In genomic region chr12:51949342-51950030, GRCh38 we compare ENCODE assay signal across 20 cellular contexts. TPM values are rescaled to one million over a fixed set of nuclear protein-coding genes. Genes with fewer than 3 reads are reported as not detected.
DNase-seq lines count a peak whose midpoint lies in the region; ATAC-seq and TF ChIP-seq lines count a peak whose summit lies in the region.
"Had no signal": no experiment of that assay in that cellular context is flagged by ENCODE, and none has a peak within 500 bp of the region (broad histone marks: within the 10 kb centered on the region; RNA-seq: fewer than 3 reads in every experiment).

No MANE protein-coding gene starts in this region.

- no peak for TF ChIP-seq CTCF in osteocyte (IDR thresholded peaks at IDR 0.05)

- ATAC-seq in stimulated activated naive B cell treated with anti-CD40 and anti-IgM and Interleukin-4, amounts not matched to agents 10 μg/mL and 1 μg/mL and 100 μg/mL, for 72 hours (replicated peaks), result no peak
- ATAC-seq: A549; activated naive CD4-positive, alpha-beta T cell treated with anti-CD3 and anti-CD28 coated beads, Interleukin-2, amount 50 U/mL, for 72 hours; PC-3 had no signal

- H3K27ac Mint-ChIP-seq in activated CD4-positive, alpha-beta T cell treated with anti-CD3 and anti-CD28 coated beads, Interleukin-2, amount 10 ng/mL, durations not matched to agents 24 days and 14 days, result no peak overlapping the region
- H3K27ac Mint-ChIP-seq in osteocyte (ENCODE audit: unreplicated experiment), result no peak overlapping the region
- no peak overlapping the region for H3K27ac Mint-ChIP-seq in stimulated activated naive B cell treated with anti-CD40 and anti-IgM and Interleukin-4, amounts not matched to agents 10 μg/mL and 1 μg/mL and 100 μg/mL, for 72 hours
- H3K27ac Mint-ChIP-seq: activated naive CD4-positive, alpha-beta T cell treated with anti-CD3 and anti-CD28 coated beads, Interleukin-2, amount 50 U/mL, for 72 hours had no signal

- no peaks in the 10 kb centered on the region for H3K36me3 Mint-ChIP-seq in activated CD4-positive, alpha-beta T cell treated with anti-CD3 and anti-CD28 coated beads, Interleukin-2, amount 10 ng/mL, durations not matched to agents 24 days and 14 days (ENCODE audit: low read depth)
- no peaks in the 10 kb centered on the region for H3K36me3 Mint-ChIP-seq in osteocyte (ENCODE audit: unreplicated experiment)
- H3K36me3 Mint-ChIP-seq in stimulated activated naive B cell treated with anti-CD40 and anti-IgM and Interleukin-4, amounts not matched to agents 10 μg/mL and 1 μg/mL and 100 μg/mL, for 72 hours, result peaks cover 6% of the 10 kb centered on the region in 2 donors

- H3K9me3 Mint-ChIP-seq in activated CD4-positive, alpha-beta T cell treated with anti-CD3 and anti-CD28 coated beads, Interleukin-2, amount 10 ng/mL, durations not matched to agents 24 days and 14 days, result peaks cover 2% of the 10 kb centered on the region
- peaks cover 11% of the 10 kb centered on the region for H3K9me3 Mint-ChIP-seq in osteocyte (ENCODE audit: unreplicated experiment)
- H3K9me3 Mint-ChIP-seq in stimulated activated naive B cell treated with anti-CD40 and anti-IgM and Interleukin-4, amounts not matched to agents 10 μg/mL and 1 μg/mL and 100 μg/mL, for 72 hours, result peaks cover 3 to 9% of the 10 kb centered on the region in 2 donors

- H3K4me1 Mint-ChIP-seq in activated CD4-positive, alpha-beta T cell treated with anti-CD3 and anti-CD28 coated beads, Interleukin-2, amount 10 ng/mL, durations not matched to agents 24 days and 14 days, result peaks cover 20% of the 10 kb centered on the region
- peaks cover 20% of the 10 kb centered on the region for H3K4me1 Mint-ChIP-seq in osteocyte (ENCODE audit: unreplicated experiment)
- peaks cover 14 to 29% of the 10 kb centered on the region in 2 donors for H3K4me1 Mint-ChIP-seq in stimulated activated naive B cell treated with anti-CD40 and anti-IgM and Interleukin-4, amounts not matched to agents 10 μg/mL and 1 μg/mL and 100 μg/mL, for 72 hours

- peak overlapping the region; percentile 24 for H3K4me3 Mint-ChIP-seq in activated CD4-positive, alpha-beta T cell treated with anti-CD3 and anti-CD28 coated beads, Interleukin-2, amount 10 ng/mL, durations not matched to agents 24 days and 14 days
- no peak overlapping the region for H3K4me3 Mint-ChIP-seq in osteocyte (ENCODE audit: unreplicated experiment)
- no peak overlapping the region for H3K4me3 Mint-ChIP-seq in stimulated activated naive B cell treated with anti-CD40 and anti-IgM and Interleukin-4, amounts not matched to agents 10 μg/mL and 1 μg/mL and 100 μg/mL, for 72 hours

- no peak for DNase-seq in activated CD4-positive, alpha-beta T cell treated with anti-CD3 and anti-CD28 coated beads, Interleukin-2, amount 10 ng/mL, durations not matched to agents 24 days and 14 days
- no peak for DNase-seq in activated CD4-positive, alpha-beta T cell treated with anti-CD3 and anti-CD28 coated beads for 48 hours
- DNase-seq in NCI-H82 treated with DMSO at 0.1 percent for 48 hours (lab: John Stamatoyannopoulos, UW; ENCODE audit: unreplicated experiment) (peak; percentile 82), fibroblast of peridontal ligament (ENCODE audit: extremely low read depth) (peak; percentile 53), osteocyte (ENCODE audit: extremely low spot score, unreplicated experiment) (peak; percentile 56), NCI-H226 (no peak)
- DNase-seq in stimulated activated naive B cell treated with anti-CD40 and anti-IgM and Interleukin-4, amounts not matched to agents 10 μg/mL and 1 μg/mL and 100 μg/mL, for 72 hours, result no peak
- DNase-seq in effector CD4-positive, alpha-beta T cell, result no peak
- DNase-seq: activated CD4-positive, alpha-beta T cell treated with anti-CD3 and anti-CD28 coated beads for 1 hour; activated CD8-positive, alpha-beta memory T cell treated with anti-CD3 and anti-CD28 coated beads, Interleukin-2, amount 50 U/mL, for 48 hours; MG63; midbrain; NCI-H187; NCI-H69; ovary; PC-3; sigmoid colon; stimulated activated CD4-positive, alpha-beta T cell treated with anti-CD3 and anti-CD28 coated beads, Interleukin-1b, Interleukin-23, amount 100 ng/mL, for 48 hours had no signal

- intact Hi-C loops in activated CD4-positive, alpha-beta T cell treated with anti-CD3 and anti-CD28 coated beads, Interleukin-2, amount 10 ng/mL, durations not matched to agents 24 days and 14 days (cut with micrococcal nuclease), result no loop called here

- H3K27me3 Mint-ChIP-seq in activated CD4-positive, alpha-beta T cell treated with anti-CD3 and anti-CD28 coated beads, Interleukin-2, amount 10 ng/mL, durations not matched to agents 24 days and 14 days, result peaks cover 46% of the 10 kb centered on the region
- peaks cover 30% of the 10 kb centered on the region for H3K27me3 Mint-ChIP-seq in osteocyte (ENCODE audit: unreplicated experiment)
- peaks cover 19 to 28% of the 10 kb centered on the region in 2 donors for H3K27me3 Mint-ChIP-seq in stimulated activated naive B cell treated with anti-CD40 and anti-IgM and Interleukin-4, amounts not matched to agents 10 μg/mL and 1 μg/mL and 100 μg/mL, for 72 hours

RNA-seq across cellular contexts. Expression of gene ACVR1B, which starts 2.0 kb away (rescaled TPM):
- 7.1 and 8.1 TPM in 2 replicates for total RNA-seq in activated CD4-positive, alpha-beta T cell treated with anti-CD3 and anti-CD28 coated beads, Interleukin-2, amount 10 ng/mL, durations not matched to agents 24 days and 14 days
- 15.2 and 15.8 TPM in 2 replicates for total RNA-seq in osteocyte

RNA-seq across cellular contexts. Expression of gene ACVRL1, which starts 42.2 kb away (rescaled TPM):
- total RNA-seq in activated CD4-positive, alpha-beta T cell treated with anti-CD3 and anti-CD28 coated beads, Interleukin-2, amount 10 ng/mL, durations not matched to agents 24 days and 14 days, result not detected in 2 replicates
- not detected in 2 replicates for total RNA-seq in osteocyte
- total RNA-seq: activated naive CD4-positive, alpha-beta T cell treated with anti-CD3 and anti-CD28 coated beads, Interleukin-2, amount 50 U/mL, for 72 hours; PC-3 had no signal

RNA-seq across cellular contexts. Expression of gene TAMALIN, which starts 57.3 kb away (rescaled TPM):
- 10.4 and 12.4 TPM in 2 replicates for total RNA-seq in activated CD4-positive, alpha-beta T cell treated with anti-CD3 and anti-CD28 coated beads, Interleukin-2, amount 10 ng/mL, durations not matched to agents 24 days and 14 days
- 22.5 and 25.5 TPM in 2 replicates for total RNA-seq in osteocyte

Comparison
In these comparisons a context has a peak if more than half of its experiments do, and no peak if none do; other contexts are left out.
1. DNase-seq: peak in NCI-H82 treated with DMSO at 0.1 percent for 48 hours (single experiment), fibroblast of peridontal ligament (single experiment) and osteocyte (single experiment); none in activated CD4-positive, alpha-beta T cell treated with anti-CD3 and anti-CD28 coated beads, Interleukin-2, amount 10 ng/mL, durations not matched to agents 24 days and 14 days (single experiment), activated CD4-positive, alpha-beta T cell treated with anti-CD3 and anti-CD28 coated beads for 48 hours (single experiment), stimulated activated naive B cell treated with anti-CD40 and anti-IgM and Interleukin-4, amounts not matched to agents 10 μg/mL and 1 μg/mL and 100 μg/mL, for 72 hours (single experiment), effector CD4-positive, alpha-beta T cell (single experiment) and NCI-H226 (single experiment).